In genomic region chr7:16695621-16696237, GRCh38 we compare ENCODE assay signal across 8 cellular contexts. TPM values are rescaled to one million over a fixed set of nuclear protein-coding genes. Genes with fewer than 3 reads are reported as not detected.
DNase-seq lines count a peak whose midpoint lies in the region; ATAC-seq, FAIRE-seq and TF ChIP-seq lines count a peak whose summit lies in the region.

No MANE protein-coding gene starts in this region.

- H2BK120ac ChIP-seq in H9 (ENCODE audit: low read depth, low read length, poor library complexity, severe bottlenecking): no peak overlapping the region

- POLR2A ChIA-PET in HepG2 (lab: Yijun Ruan, JAX): no interaction called here

- no peak overlapping the region for H3K18ac ChIP-seq in H9 (ENCODE audit: insufficient read length, low read depth, low read length)

- H3K14ac ChIP-seq in H9 (ENCODE audit: insufficient read depth, low read length): no peak overlapping the region

- no peak overlapping the region for H3K4ac ChIP-seq in H9 (ENCODE audit: low read depth, low read length)

- no peak overlapping the region for H2BK5ac ChIP-seq in H9 (ENCODE audit: insufficient read length, low read length)

- no peak overlapping the region for H4K5ac ChIP-seq in H9 (ENCODE audit: insufficient read length, low read depth, low read length)

- peaks cover 41 to 68% (median 63%) of the 10 kb centered on the region in 3 experiments for H3K36me3 Mint-ChIP-seq in H9 (ENCODE audit: insufficient read depth in 1 of 3, low read depth in 3 of 3)

- no peak overlapping the region for H4K8ac ChIP-seq in H9 (replicated peaks; ENCODE audit: insufficient read length, low read depth, low read length)

- no peak overlapping the region for H2BK15ac ChIP-seq in H9 (ENCODE audit: low read depth, low read length)

- no peak overlapping the region for H2BK20ac ChIP-seq in H9 (ENCODE audit: low read depth, low read length, poor library complexity, severe bottlenecking)

- ATAC-seq in DND-41 (ENCODE audit: insufficient read depth, low read depth) (peak; percentile 72), HepG2 (peak; percentile 90)

- no peak for TF ChIP-seq RAD21 in HepG2 (CRISPR knock-in tag; IDR thresholded peaks at IDR 0.05)

- H3K9ac ChIP-seq in DND-41 (ENCODE audit: low read depth, low read length): no peak overlapping the region
- H3K9ac ChIP-seq in H9 (ENCODE audit: extremely low read depth, insufficient read length, low read length): no peak overlapping the region
- H3K9ac ChIP-seq in HepG2 (ENCODE audit: insufficient read depth, low read depth, low read length): no peak overlapping the region

- H2AFZ ChIP-seq in DND-41 (ENCODE audit: low read depth, low read length) (no peak overlapping the region), H9 (ENCODE audit: low read length) (no peak overlapping the region), HepG2 (ENCODE audit: low read length) (no peak overlapping the region)

- no peak overlapping the region for H3K4me3 Mint-ChIP-seq in H9

- no peak overlapping the region for H2AK5ac ChIP-seq in H9 (ENCODE audit: insufficient read length, low read length)

- H4K91ac ChIP-seq in H9 (ENCODE audit: insufficient read length, low read depth, low read length): no peak overlapping the region

- no peak overlapping the region for H3K4me2 ChIP-seq in DND-41 (ENCODE audit: insufficient read depth, low read length)
- no peak overlapping the region for H3K4me2 ChIP-seq in H9 (ENCODE audit: insufficient read depth, insufficient read length, low read length)
- no peak overlapping the region for H3K4me2 ChIP-seq in HepG2 (ENCODE audit: low read depth, low read length)

- intact Hi-C loops in HepG2 (cut with micrococcal nuclease; ENCODE audit: unreplicated experiment): loop anchor here (1.0 kb wide), 1 partner anchor 223 kb away; no protein-coding TSS in a partner anchor

- H3K27me3 ChIP-seq in DND-41 (ENCODE audit: insufficient read depth, low read length, poor library complexity) (no peaks in the 10 kb centered on the region), H9 (ENCODE audit: insufficient read depth, low read length) (no peaks in the 10 kb centered on the region), HepG2 (ENCODE audit: control insufficient read depth in 1 of 2, insufficient read depth in 2 of 2, low read length in 2 of 2) (no peaks in the 10 kb centered on the region)

- no peaks in the 10 kb centered on the region for H3K79me1 ChIP-seq in H9 (ENCODE audit: insufficient read depth, low read depth, low read length, poor library complexity, severe bottlenecking)

- H3K4me3 ChIP-seq in DND-41 (ENCODE audit: low read depth in 1 of 2, low read length in 2 of 2) (no peak overlapping the region), HepG2 (replicated peaks in 1 of 3; ENCODE audit: insufficient read depth in 1 of 3, low read depth in 2 of 3, low read length in 3 of 3) (no peak overlapping the region)

- TF ChIP-seq CTCF in DND-41 (IDR thresholded peaks at IDR 0.05; ENCODE audit: borderline replicate concordance, extremely low read depth, low read length, poor library complexity, severe bottlenecking) (peak; percentile 59), H9 (conservative IDR thresholded peaks at IDR 0.05) (peak; percentile 74), HepG2 (CRISPR knock-in tag; IDR thresholded peaks at IDR 0.05) (peak; percentile 63)

- WGBS in H9 (ENCODE audit: extremely low coverage, insufficient read length, low lambda C conversion rate): no CpG with 5 or more reads among the region's 4 CpGs
- 94% methylated on average over 4 of the region's 4 CpGs for WGBS in HepG2 (ENCODE audit: low lambda C conversion rate)

- no peaks in the 10 kb centered on the region for H3K9me3 Mint-ChIP-seq in H9

- H3K23me2 ChIP-seq in H9 (ENCODE audit: insufficient read length, low read depth, low read length, poor library complexity, severe bottlenecking): no peaks in the 10 kb centered on the region

- peaks cover 93% of the 10 kb centered on the region for H3K36me3 ChIP-seq in DND-41 (ENCODE audit: insufficient read depth, low read length)
- peaks cover 18 to 76% of the 10 kb centered on the region in 2 experiments for H3K36me3 ChIP-seq in HepG2 (replicated peaks in 1 of 2; ENCODE audit: control insufficient read depth in 1 of 2, insufficient read depth in 2 of 2, low read length in 2 of 2)

- no peak overlapping the region for H3K23ac ChIP-seq in H9 (ENCODE audit: insufficient read length, low read depth, low read length)

- H3K4me1 ChIP-seq in DND-41 (ENCODE audit: insufficient read depth, low read length) (no peaks in the 10 kb centered on the region), H9 (ENCODE audit: insufficient read depth, low read length) (no peaks in the 10 kb centered on the region), HepG2 (ENCODE audit: insufficient read depth, low read length) (no peaks in the 10 kb centered on the region)

- H3T11ph ChIP-seq in H9 (ENCODE audit: low read length): no peak overlapping the region

- in situ Hi-C loops in HepG2 (cut with HindIII; ENCODE audit: extremely low pct_ligation_motif_present, low pct_unique_long_range_greater_than_20kb): no loop called here

- no peaks in the 10 kb centered on the region for H3K27me3 Mint-ChIP-seq in H9 (ENCODE audit: low read depth)

- FAIRE-seq in HepG2 (lab: Jason Lieb, UNC): peak; percentile 23

- H3K27ac ChIP-seq in DND-41 (ENCODE audit: low read length) (no peak overlapping the region), H9 (ENCODE audit: insufficient read length, low read depth, low read length) (no peak overlapping the region), HepG2 (ENCODE audit: extremely low read length, insufficient read depth, low read length) (no peak overlapping the region)

- H3K79me2 ChIP-seq in DND-41 (ENCODE audit: insufficient read depth, low read length) (no peaks in the 10 kb centered on the region), H9 (ENCODE audit: insufficient read depth, low read length) (no peaks in the 10 kb centered on the region), HepG2 (ENCODE audit: insufficient read depth, low read length) (no peaks in the 10 kb centered on the region)

- no peaks in the 10 kb centered on the region for H3K4me1 Mint-ChIP-seq in H9

- no peak overlapping the region for H3K27ac Mint-ChIP-seq in H9

- no peak overlapping the region for H2BK12ac ChIP-seq in H9 (ENCODE audit: insufficient read length, low read depth, low read length)

- no peak overlapping the region for H3K56ac ChIP-seq in H9 (ENCODE audit: insufficient read length, low read depth, low read length)

- DNase-seq in DND-41: no peak
- no peak for DNase-seq in H9
- peak; percentile 20 for DNase-seq in NCI-H345 (lab: John Stamatoyannopoulos, UW)
- peak; percentile 19 for DNase-seq in cerebellum (ENCODE audit: low spot score)
- DNase-seq in HepG2 (ENCODE audit: low spot score): peak; percentile 40
- DNase-seq in activated gamma-delta T cell (lab: John Stamatoyannopoulos, UW): no peak
- DNase-seq in cerebellar nuclear complex (lab: John Stamatoyannopoulos, UW): no peak
- no peak for DNase-seq in activated CD8-positive, alpha-beta memory T cell treated with anti-CD3 and anti-CD28 coated beads for 24 hours

- CTCF ChIA-PET in HepG2 (lab: Yijun Ruan, JAX; ENCODE audit: low intra/inter-chr PET ratio, low total read pairs): interaction anchor here (1.5 kb wide), 1 partner anchor 223 kb away, joined by 7 read pairs; no protein-coding TSS in a partner anchor

- no peaks in the 10 kb centered on the region for H3K9me3 ChIP-seq in DND-41 (ENCODE audit: insufficient read depth, low read length, severe bottlenecking)
- no peaks in the 10 kb centered on the region for H3K9me3 ChIP-seq in H9 (ENCODE audit: control insufficient read depth, low read depth, low read length)
- H3K9me3 ChIP-seq in HepG2 (ENCODE audit: low read length): no peaks in the 10 kb centered on the region

- no peaks in the 10 kb centered on the region for H4K20me1 ChIP-seq in DND-41 (ENCODE audit: insufficient read depth, low read length)
- H4K20me1 ChIP-seq in H9 (ENCODE audit: control insufficient read depth, insufficient read depth, insufficient read length): no peaks in the 10 kb centered on the region
- no peaks in the 10 kb centered on the region for H4K20me1 ChIP-seq in HepG2 (ENCODE audit: insufficient read depth, low read length)

- no TSS peak for BruUV-seq in HepG2 (replicated peaks; lab: Mats Ljungman, UMichigan)

- TF ChIP-seq EP300 in HepG2 (IDR thresholded peaks at IDR 0.05; ENCODE audit: low read depth in 2 of 2, low read length in 2 of 2): no peak
- TF ChIP-seq EP300 in HepG2 (CRISPR knock-in tag; IDR thresholded peaks at IDR 0.05; ENCODE audit: borderline replicate concordance): no peak

- TF ChIP-seq POLR2A in HepG2 (IDR thresholded peaks at IDR 0.05; ENCODE audit: insufficient read depth in 1 of 2, low read depth in 2 of 2, low read length in 2 of 2): no peak

RNA-seq across cellular contexts. Expression of gene BZW2, which starts 49.7 kb away (rescaled TPM):
- total RNA-seq in H9 (2021): 60.2 and 64.6 TPM in 2 replicates
- 65.6 TPM for total RNA-seq in cerebellum
- total RNA-seq in HepG2 (2016; rRNA removed; fragmentation: Illumina TruSeq; extraction: Trizol): 95.2 and 111 TPM in 2 replicates
- 24.6 and 26.3 TPM in 2 replicates for total RNA-seq in HepG2 (2016; cell fraction: cytosol; rRNA removed; fragmentation: Illumina TruSeq; extraction: Trizol; ENCODE audit: low read depth)
- 91.8 and 119 TPM in 2 replicates for total RNA-seq in HepG2 (2016; cell fraction: insoluble cytoplasmic fraction; rRNA removed; fragmentation: Illumina TruSeq; extraction: Trizol)
- 43.6 and 54.1 TPM in 2 replicates for total RNA-seq in HepG2 (2016; cell fraction: membrane; rRNA removed; fragmentation: Illumina TruSeq; extraction: Trizol)
- 59.6 and 61.1 TPM in 2 replicates for total RNA-seq in HepG2 (2016; cell fraction: nucleus; rRNA removed; fragmentation: Illumina TruSeq; extraction: Trizol)
- 18.9 and 21.8 TPM in 2 replicates for polyA plus RNA-seq in HepG2 (2011; rRNA removed)
- 15.7 and 20.2 TPM in 2 replicates for polyA plus RNA-seq in HepG2 (2011; cell fraction: cytosol; rRNA removed)
- 10.2 and 13.5 TPM in 2 replicates for polyA plus RNA-seq in HepG2 (2011; cell fraction: nucleus; rRNA removed)
- 41.3 and 44.8 TPM in 2 replicates for polyA plus RNA-seq in HepG2 (2012)
- 18.9 and 19.3 TPM in 2 replicates for polyA plus RNA-seq in HepG2 (2016; cell fraction: cytosol; fragmentation: Illumina TruSeq; extraction: Trizol; ENCODE audit: low read depth)
- polyA plus RNA-seq in HepG2 (2016; cell fraction: insoluble cytoplasmic fraction; fragmentation: Illumina TruSeq; extraction: Trizol; ENCODE audit: low read depth): 110 and 116 TPM in 2 replicates
- 35.7 and 40.4 TPM in 2 replicates for polyA plus RNA-seq in HepG2 (2016; cell fraction: membrane; fragmentation: Illumina TruSeq; extraction: Trizol; ENCODE audit: low read depth)
- polyA plus RNA-seq in HepG2 (2016; cell fraction: nucleus; fragmentation: Illumina TruSeq; extraction: Trizol; ENCODE audit: insufficient read depth, low read depth): 70.6 and 75.4 TPM in 2 replicates
- polyA minus RNA-seq in HepG2 (2011; rRNA and poly(A)+ RNA removed; ENCODE audit: low replicate concordance): 13.7 and 46.5 TPM in 2 replicates
- 18.9 and 20.9 TPM in 2 replicates for polyA minus RNA-seq in HepG2 (2011; cell fraction: cytosol; rRNA and poly(A)+ RNA removed)
- 16.3 and 16.4 TPM in 2 replicates for polyA minus RNA-seq in HepG2 (2011; cell fraction: nucleus; rRNA and poly(A)+ RNA removed)

RNA-seq across cellular contexts. Expression of gene ANKMY2, which starts 50.2 kb away (rescaled TPM):
- total RNA-seq in H9 (2021) (10.4 and 12.7 TPM in 2 replicates), cerebellum (37.8 TPM), HepG2 (2016; rRNA removed; fragmentation: Illumina TruSeq; extraction: Trizol) (21.6 and 32.0 TPM in 2 replicates)
- 3.9 and 4.5 TPM in 2 replicates for total RNA-seq in HepG2 (2016; cell fraction: cytosol; rRNA removed; fragmentation: Illumina TruSeq; extraction: Trizol; ENCODE audit: low read depth)
- total RNA-seq in HepG2 (2016; cell fraction: insoluble cytoplasmic fraction; rRNA removed; fragmentation: Illumina TruSeq; extraction: Trizol): 24.4 and 33.4 TPM in 2 replicates
- total RNA-seq in HepG2 (2016; cell fraction: membrane; rRNA removed; fragmentation: Illumina TruSeq; extraction: Trizol): 7.4 and 9.7 TPM in 2 replicates
- 21.8 and 22.0 TPM in 2 replicates for total RNA-seq in HepG2 (2016; cell fraction: nucleus; rRNA removed; fragmentation: Illumina TruSeq; extraction: Trizol)
- 11.1 and 12.2 TPM in 2 replicates for polyA plus RNA-seq in HepG2 (2011; rRNA removed)
- 6.9 and 9.6 TPM in 2 replicates for polyA plus RNA-seq in HepG2 (2011; cell fraction: cytosol; rRNA removed)
- 15.2 and 29.4 TPM in 2 replicates for polyA plus RNA-seq in HepG2 (2011; cell fraction: nucleus; rRNA removed)
- 8.1 and 11.2 TPM in 2 replicates for polyA plus RNA-seq in HepG2 (2012)
- polyA plus RNA-seq in HepG2 (2016; cell fraction: cytosol; fragmentation: Illumina TruSeq; extraction: Trizol; ENCODE audit: low read depth): 2.0 and 2.3 TPM in 2 replicates
- polyA plus RNA-seq in HepG2 (2016; cell fraction: insoluble cytoplasmic fraction; fragmentation: Illumina TruSeq; extraction: Trizol; ENCODE audit: low read depth): 24.1 and 25.7 TPM in 2 replicates
- 3.7 and 4.4 TPM in 2 replicates for polyA plus RNA-seq in HepG2 (2016; cell fraction: membrane; fragmentation: Illumina TruSeq; extraction: Trizol; ENCODE audit: low read depth)
- polyA plus RNA-seq in HepG2 (2016; cell fraction: nucleus; fragmentation: Illumina TruSeq; extraction: Trizol; ENCODE audit: insufficient read depth, low read depth): 21.6 and 21.7 TPM in 2 replicates
- polyA minus RNA-seq in HepG2 (2011; rRNA and poly(A)+ RNA removed; ENCODE audit: low replicate concordance): 5.6 and 11.4 TPM in 2 replicates
- 5.4 and 6.8 TPM in 2 replicates for polyA minus RNA-seq in HepG2 (2011; cell fraction: cytosol; rRNA and poly(A)+ RNA removed)
- 25.9 and 29.4 TPM in 2 replicates for polyA minus RNA-seq in HepG2 (2011; cell fraction: nucleus; rRNA and poly(A)+ RNA removed)

RNA-seq across cellular contexts. Expression of gene TSPAN13, which starts 57.8 kb away (rescaled TPM):
- total RNA-seq in H9 (2021): 16.4 and 18.7 TPM in 2 replicates
- 56.8 TPM for total RNA-seq in cerebellum
- 4.7 and 6.2 TPM in 2 replicates for total RNA-seq in HepG2 (2016; rRNA removed; fragmentation: Illumina TruSeq; extraction: Trizol)
- total RNA-seq in HepG2 (2016; cell fraction: cytosol; rRNA removed; fragmentation: Illumina TruSeq; extraction: Trizol; ENCODE audit: low read depth): 3.1 and 3.7 TPM in 2 replicates
- 4.8 and 7.0 TPM in 2 replicates for total RNA-seq in HepG2 (2016; cell fraction: insoluble cytoplasmic fraction; rRNA removed; fragmentation: Illumina TruSeq; extraction: Trizol)
- 5.3 and 5.7 TPM in 2 replicates for total RNA-seq in HepG2 (2016; cell fraction: membrane; rRNA removed; fragmentation: Illumina TruSeq; extraction: Trizol)
- total RNA-seq in HepG2 (2016; cell fraction: nucleus; rRNA removed; fragmentation: Illumina TruSeq; extraction: Trizol): 7.2 and 7.6 TPM in 2 replicates
- 5.8 and 6.4 TPM in 2 replicates for polyA plus RNA-seq in HepG2 (2011; rRNA removed)
- polyA plus RNA-seq in HepG2 (2011; cell fraction: cytosol; rRNA removed): 2.9 and 4.7 TPM in 2 replicates
- polyA plus RNA-seq in HepG2 (2011; cell fraction: nucleus; rRNA removed): 0.72 and 1.4 TPM in 2 replicates
- 4.5 and 4.8 TPM in 2 replicates for polyA plus RNA-seq in HepG2 (2012)
- polyA plus RNA-seq in HepG2 (2016; cell fraction: cytosol; fragmentation: Illumina TruSeq; extraction: Trizol; ENCODE audit: low read depth): 6.5 and 8.4 TPM in 2 replicates
- polyA plus RNA-seq in HepG2 (2016; cell fraction: insoluble cytoplasmic fraction; fragmentation: Illumina TruSeq; extraction: Trizol; ENCODE audit: low read depth): 8.4 and 8.8 TPM in 2 replicates
- 9.8 and 11.1 TPM in 2 replicates for polyA plus RNA-seq in HepG2 (2016; cell fraction: membrane; fragmentation: Illumina TruSeq; extraction: Trizol; ENCODE audit: low read depth)
- 18.0 and 18.5 TPM in 2 replicates for polyA plus RNA-seq in HepG2 (2016; cell fraction: nucleus; fragmentation: Illumina TruSeq; extraction: Trizol; ENCODE audit: insufficient read depth, low read depth)
- 2.2 and 2.7 TPM in 2 replicates for polyA minus RNA-seq in HepG2 (2011; rRNA and poly(A)+ RNA removed; ENCODE audit: low replicate concordance)
- 1.1 and 4.4 TPM in 2 replicates for polyA minus RNA-seq in HepG2 (2011; cell fraction: cytosol; rRNA and poly(A)+ RNA removed)
- polyA minus RNA-seq in HepG2 (2011; cell fraction: nucleus; rRNA and poly(A)+ RNA removed): 1.0 and 1.5 TPM in 2 replicates

Comparison
In these comparisons a context has a peak if more than half of its experiments do, and no peak if none do; other contexts are left out.
1. DNase-seq: peak in NCI-H345 (single experiment), cerebellum (single experiment) and HepG2 (single experiment); none in DND-41 (single experiment), H9 (single experiment), activated gamma-delta T cell (single experiment), cerebellar nuclear complex (0 of 2) and activated CD8-positive, alpha-beta memory T cell treated with anti-CD3 and anti-CD28 coated beads for 24 hours (single experiment).
2. Peak in every context shown above with its lines, with median percentiles within 50 percentile points of each other: CTCF ChIP-seq.